Comparison of ENCODE assay signal across 9 cellular contexts in genomic region chr1:9687876-9688582, GRCh38. TPM values are rescaled to one million over a fixed set of nuclear protein-coding genes. Genes with fewer than 3 reads are reported as not detected.
DNase-seq lines count a peak whose midpoint lies in the region; ATAC-seq, FAIRE-seq and TF ChIP-seq lines count a peak whose summit lies in the region.
"Had no signal": no experiment of that assay in that cellular context is flagged by ENCODE, and none has a peak within 500 bp of the region (broad histone marks: within the 10 kb centered on the region; RNA-seq: fewer than 3 reads in every experiment).

No MANE protein-coding gene starts in this region.

- no peak for TF ChIP-seq RAD21 in GM12878 (IDR thresholded peaks at IDR 0.05; ENCODE audit: insufficient read depth, low read depth, low read length)

- no peaks in the 10 kb centered on the region for H3K27me3 ChIP-seq in MG63
- H3K27me3 ChIP-seq in GM12878 (replicated peaks in 1 of 2; ENCODE audit: control insufficient read depth in 2 of 2, insufficient read depth in 2 of 2, low read length in 1 of 2): no peaks in the 10 kb centered on the region
- no peaks in the 10 kb centered on the region for H3K27me3 ChIP-seq in kidney epithelial cell (ENCODE audit: control insufficient read depth, insufficient read depth, low read length)
- H3K27me3 ChIP-seq in thoracic aorta (replicated peaks; ENCODE audit: insufficient read depth): no peaks in the 10 kb centered on the region

- no peaks in the 10 kb centered on the region for H3K9me3 ChIP-seq in MG63
- no peaks in the 10 kb centered on the region for H3K9me3 ChIP-seq in GM12878 (replicated peaks; ENCODE audit: control insufficient read depth, insufficient read depth, low read length)
- H3K9me3 ChIP-seq in thoracic aorta: no peaks in the 10 kb centered on the region

- intact Hi-C loops in GM12878 (cut with micrococcal nuclease; ENCODE audit: unreplicated experiment): loop anchor here (2.0 kb wide), 2 partner anchors 33 to 61 kb away; no protein-coding TSS in a partner anchor

- RAD21 ChIA-PET in GM12878 (lab: Charles Lee; ENCODE audit: unreplicated experiment): interaction anchor here (0.6 to 4.6 kb wide), 6 partner anchors 16 to 99 kb away, joined by 3 to 37 read pairs (median 3); partner anchors contain the start of gene PIK3CD

- H3K27ac ChIP-seq in GM12878 (ENCODE audit: control insufficient read depth, insufficient read depth): peak overlapping the region; percentile 82
- peak overlapping the region in 1 of 2 donors; percentile 43 for H3K27ac ChIP-seq in thoracic aorta
- H3K27ac ChIP-seq: 22Rv1 had no signal

- H3K4me3 ChIP-seq in MG63 (peak overlapping the region; percentile 33), GM12878 (peak overlapping the region; percentile 96), kidney epithelial cell (ENCODE audit: low read depth, low read length) (peak overlapping the region; percentile 47), thoracic aorta (peak overlapping the region; percentile 80)

- H4K20me1 ChIP-seq in GM12878 (ENCODE audit: control insufficient read depth, insufficient read depth): peaks cover 2% of the 10 kb centered on the region; the same call in 1 of the 2 replicates

- peaks cover 87% of the 10 kb centered on the region for H3K79me2 ChIP-seq in GM12878 (ENCODE audit: control insufficient read depth, insufficient read depth, low read length)

- ATAC-seq in GM12878: peak; percentile 42
- ATAC-seq in thoracic aorta (ENCODE audit: insufficient number of reproducible peaks, low FRiP score, low read depth): no peak

- DNase-seq in DMS 273 (lab: John Stamatoyannopoulos, UW; ENCODE audit: unreplicated experiment): peak; percentile 65
- no peak for DNase-seq in DMS 273 treated with DMSO at 0.1 percent for 48 hours (lab: John Stamatoyannopoulos, UW)
- DNase-seq in MG63: peak; percentile 19
- DNase-seq in GM12878 (ENCODE audit: low read depth, low spot score): no peak
- no peak for DNase-seq in kidney epithelial cell (ENCODE audit: low read depth)
- no peak for DNase-seq in thoracic aorta (ENCODE audit: low spot score)
- DNase-seq in NCI-H446 treated with DMSO at 0.1 percent for 48 hours (lab: John Stamatoyannopoulos, UW): no peak
- DNase-seq in stimulated activated CD4-positive, alpha-beta T cell treated with anti-CD3 and anti-CD28 coated beads, Interleukin-2, amount 100 ng/mL, for 48 hours: no peak

- H3K36me3 ChIP-seq in MG63 (no peaks in the 10 kb centered on the region), GM12878 (ENCODE audit: control insufficient read depth in 2 of 2, insufficient read depth in 2 of 2, low read length in 1 of 2) (peaks cover 9 to 13% of the 10 kb centered on the region in 2 experiments; a peak in 3 of 4 replicates), kidney epithelial cell (ENCODE audit: control insufficient read depth, insufficient read depth, low read length) (no peaks in the 10 kb centered on the region), thoracic aorta (no peaks in the 10 kb centered on the region)

- POLR2A ChIA-PET in GM12878 (lab: Charles Lee): interaction anchor here (0.6 to 5.7 kb wide), 7 partner anchors 11 to 798 kb away, joined by 3 to 67 read pairs (median 6); partner anchors contain the start of gene PIK3CD

- TF ChIP-seq CTCF in GM12878 (IDR thresholded peaks at IDR 0.05 in 2 of 3, conservative IDR thresholded peaks at IDR 0.05 in 1 of 3; ENCODE audit: control insufficient read depth in 2 of 3, extremely low read depth in 1 of 3, insufficient read depth in 1 of 3, low read depth in 3 of 3, low read length in 3 of 3) (no peak), kidney epithelial cell (IDR thresholded peaks at IDR 0.05; ENCODE audit: insufficient read depth, low read length, poor library complexity, severe bottlenecking) (no peak), thoracic aorta (IDR thresholded peaks at IDR 0.05) (no peak)

- in situ Hi-C loops in GM12878 (cut with MboI): no loop called here

- no peak for FAIRE-seq in GM12878 (lab: Jason Lieb, UNC)

- H3K9ac ChIP-seq in GM12878 (ENCODE audit: control insufficient read depth, insufficient read depth, low read length): peak overlapping the region; percentile 76

- peak overlapping the region; percentile 97 for H3K4me2 ChIP-seq in GM12878 (ENCODE audit: control insufficient read depth, insufficient read depth)

- CTCF ChIA-PET in GM12878 (lab: Yijun Ruan, JAX): interaction anchor here (0.6 to 5.6 kb wide), 7 partner anchors 25 to 95 kb away, joined by 3 to 50 read pairs (median 5); no protein-coding TSS in a partner anchor

- no peak for TF ChIP-seq POLR2A in GM12878 (IDR thresholded peaks at IDR 0.05; ENCODE audit: low read depth, low read length)

- SMC1A ChIA-PET in GM12878 (lab: Charles Lee; ENCODE audit: uncharacterized antibody, unreplicated experiment): interaction anchor here (0.7 to 4.7 kb wide), 5 partner anchors 31 to 125 kb away, joined by 3 to 56 read pairs (median 5); no protein-coding TSS in a partner anchor

- H3K4me1 ChIP-seq in GM12878 (ENCODE audit: control insufficient read depth, insufficient read depth, low read length) (peaks cover 27% of the 10 kb centered on the region), thoracic aorta (ENCODE audit: control insufficient read depth in 1 of 2, low read depth in 2 of 2) (peaks cover 14 to 37% of the 10 kb centered on the region in 2 donors)

- WGBS in GM12878 (ENCODE audit: insufficient coverage, insufficient replicate concordance, low lambda C conversion rate, missing lambda C conversion rate): 4% methylated on average over 32 of the region's 34 CpGs

- H2AFZ ChIP-seq in GM12878 (ENCODE audit: control insufficient read depth, low read depth, low read length): no peak overlapping the region

- TF ChIP-seq EP300 in GM12878 (IDR thresholded peaks at IDR 0.05; ENCODE audit: borderline replicate concordance in 1 of 2, control insufficient read depth in 1 of 2, low read depth in 2 of 2, low read length in 2 of 2): no peak

- BruUV-seq in GM12878 (replicated peaks; lab: Mats Ljungman, UMichigan): no TSS peak

TF ChIP-seq in GM12878, 131 proteins besides CTCF, POLR2A, EP300 and RAD21:
- TF ChIP-seq TARDBP (IDR thresholded peaks at IDR 0.05; ENCODE audit: borderline replicate concordance) (0 out of 2 replicates have a peak, but pooled peaks have one; percentile 34), BRCA1 (IDR thresholded peaks at IDR 0.05; ENCODE audit: low read depth, low read length) (no peak), BHLHE40 (IDR thresholded peaks at IDR 0.05; ENCODE audit: borderline replicate concordance in 1 of 2, low read depth in 2 of 2, low read length in 1 of 2) (peak in 1 of 2 experiments; percentile 53; a peak in 2 of 4 replicates), PAX5 (IDR thresholded peaks at IDR 0.05; ENCODE audit: borderline replicate concordance, low read depth, low read length) (peak; percentile 53; the same call in 1 of the 2 replicates), MTA3 (IDR thresholded peaks at IDR 0.05; ENCODE audit: borderline replicate concordance, low read length) (0 out of 2 replicates have a peak, but pooled peaks have one; percentile 24), POLR2AphosphoS2 (IDR thresholded peaks at IDR 0.05; ENCODE audit: low read depth, low read length) (0 out of 2 replicates have a peak, but pooled peaks have one; percentile 8)

RNA-seq across cellular contexts. Expression of gene PIK3CD, which starts 36.5 kb away (rescaled TPM):
- 0.47 and 2.9 TPM in 2 replicates for total RNA-seq in MG63 (2014; rRNA removed; shearing (Covaris generic); ENCODE audit: low replicate concordance)
- total RNA-seq in GM12878 (2013; cell fraction: nucleolus; rRNA removed): 277 and 361 TPM in 2 replicates
- total RNA-seq in GM12878 (2014; rRNA removed) (51.6 and 57.4 TPM in 2 replicates), GM12878 (2014; rRNA removed; fragmentation: Illumina TruSeq; extraction: Trizol) (24.2 and 25.5 TPM in 2 replicates), GM12878 (2021) (101 and 102 TPM in 2 replicates), kidney epithelial cell (40.7 and 46.4 TPM in 2 replicates), thoracic aorta (10 to 100 TPM; 12.4 to 18.7 TPM)
- polyA plus RNA-seq in GM12878 (2011; ENCODE audit: low read depth): 22.2 TPM
- polyA plus RNA-seq in GM12878 (2011; rRNA removed) (21.4 and 52.8 TPM in 2 replicates), GM12878 (2014; fragmentation: Illumina TruSeq; extraction: Trizol) (22.0 and 39.5 TPM in 2 replicates), GM12878 (2014; fragmentation: Nextera tagmentation; extraction: Ambion mirVana) (10 to 100 TPM in 1 of 2 experiments, 1 to 10 TPM in 1; 7.0 to 12.7 TPM), GM12878 (2014; rRNA removed) (64.2 and 76.9 TPM in 2 replicates), GM12878 (2016; fragmentation: Nextera tagmentation; extraction: Ambion mirVana) (10 to 100 TPM; 49.4 to 53.4 TPM)
- 67.2 and 70.2 TPM in 2 replicates for polyA plus RNA-seq in GM12878 (2011; cell fraction: cytosol; rRNA removed)
- polyA plus RNA-seq in GM12878 (2011; cell fraction: nucleus; rRNA removed): 243 and 311 TPM in 2 replicates
- polyA plus RNA-seq in GM12878 (2012): 43.5 and 56.6 TPM in 2 replicates
- 92.2 and 120 TPM in 2 replicates for polyA minus RNA-seq in GM12878 (2011; rRNA and poly(A)+ RNA removed)
- 38.1 and 38.6 TPM in 2 replicates for polyA minus RNA-seq in GM12878 (2011; cell fraction: cytosol; rRNA and poly(A)+ RNA removed)
- 155 and 175 TPM in 2 replicates for polyA minus RNA-seq in GM12878 (2011; cell fraction: nucleus; rRNA and poly(A)+ RNA removed)

Comparison
In these comparisons a context has a peak if more than half of its experiments do, and no peak if none do; other contexts are left out.
1. DNase-seq: peak in DMS 273 (single experiment) and MG63 (single experiment); none in DMS 273 treated with DMSO at 0.1 percent for 48 hours (single experiment), GM12878 (single experiment), kidney epithelial cell (single experiment), thoracic aorta (single experiment), NCI-H446 treated with DMSO at 0.1 percent for 48 hours (single experiment) and stimulated activated CD4-positive, alpha-beta T cell treated with anti-CD3 and anti-CD28 coated beads, Interleukin-2, amount 100 ng/mL, for 48 hours (0 of 2).
2. H3K4me3 ChIP-seq: peak in every context shown above with its lines; median percentile 96 in GM12878; 80 in thoracic aorta; 47 in kidney epithelial cell; 33 in MG63.